ENCODE assay signal across 19 cellular contexts in the genomic region with DNA sequence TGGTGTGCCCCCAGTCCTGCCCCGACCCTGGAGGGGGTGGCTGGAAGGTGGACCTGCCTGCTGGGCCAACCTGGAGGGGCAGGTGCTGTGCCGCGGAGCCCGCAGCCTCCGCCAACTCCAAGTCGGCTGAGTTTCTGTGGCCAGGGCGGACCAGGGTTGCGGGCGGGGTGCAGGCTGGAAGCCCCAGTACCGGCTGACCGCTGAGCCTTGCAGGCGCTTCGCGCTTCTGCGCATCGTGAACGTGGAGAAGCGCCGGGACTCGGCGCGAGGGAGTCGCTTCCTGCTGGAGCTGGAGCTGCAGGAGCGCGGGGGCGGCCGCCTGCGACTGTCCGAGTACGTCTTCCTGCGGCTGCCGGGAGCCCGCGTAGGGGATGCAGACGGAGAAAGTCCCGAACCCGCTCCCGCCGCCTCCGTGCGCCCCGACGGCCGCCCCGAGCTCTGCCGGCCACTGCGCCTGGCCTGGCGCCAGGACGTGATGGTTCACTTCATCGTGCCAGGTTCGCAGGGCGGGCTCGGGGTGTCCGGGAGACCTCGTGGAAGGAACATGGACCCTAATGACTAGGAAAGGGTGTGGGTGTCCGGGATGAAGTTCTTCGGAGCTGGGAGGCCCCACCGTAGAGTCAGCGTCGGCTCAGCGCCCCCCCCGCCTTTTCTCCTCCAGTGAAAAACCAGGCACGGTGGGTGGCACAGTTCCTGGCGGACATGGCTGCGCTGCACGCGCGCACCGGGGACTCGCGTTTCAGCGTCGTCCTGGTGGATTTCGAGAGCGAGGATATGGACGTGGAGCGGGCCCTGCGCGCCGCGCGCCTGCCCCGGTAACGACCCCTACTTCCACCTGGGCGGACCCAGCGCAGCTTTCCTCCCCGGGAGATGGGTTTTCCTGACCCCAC. TPM values are rescaled to one million over a fixed set of nuclear protein-coding genes. Genes with fewer than 3 reads are reported as not detected.
DNase-seq lines count a peak whose midpoint lies in the region; ATAC-seq, FAIRE-seq and TF ChIP-seq lines count a peak whose summit lies in the region.
"Had no signal": no experiment of that assay in that cellular context is flagged by ENCODE, and none has a peak within 500 bp of the region (broad histone marks: within the 10 kb centered on the region; RNA-seq: fewer than 3 reads in every experiment).

No MANE protein-coding gene starts in this region.

- CTCF ChIA-PET in RWPE1 (lab: Yijun Ruan, JAX), result no interaction called here
- CTCF ChIA-PET in H1 (lab: Charles Lee; ENCODE audit: partially characterized antibody), result interaction anchor here (1.0 kb wide), 2 partner anchors 10 to 16 kb away, joined by 3 to 4 read pairs; no protein-coding TSS in a partner anchor

- DNase-seq in Right ventricle myocardium inferior (ENCODE audit: missing footprints) (peak; percentile 63), cardiac septum (ENCODE audit: low spot score) (no peak), RWPE1 (ENCODE audit: low spot score) (no peak), H1 (ENCODE audit: low read depth in 1 of 2, low spot score in 2 of 2) (no peak), neuronal stem cell (ENCODE audit: low spot score) (no peak), DMS79 (lab: John Stamatoyannopoulos, UW) (no peak)
- no peak for DNase-seq in stimulated activated naive CD8-positive, alpha-beta T cell treated with anti-CD3 and anti-CD28 coated beads, Interleukin-15, amount 100 ng/mL, for 72 hours
- DNase-seq: AML-193; Caco-2; CD4-positive, alpha-beta T cell; DMS153; DMS79 treated with DMSO at 0.1 percent for 48 hours; GF-D8; HCEC 1CT had no signal

- H3K9ac ChIP-seq in H1 (replicated peaks in 1 of 4; ENCODE audit: extremely low read depth in 1 of 4, low read depth in 3 of 4, low read length in 3 of 4) (no peak overlapping the region), neuronal stem cell (ENCODE audit: low read depth, low read length, poor library complexity) (no peak overlapping the region)

- H4K91ac ChIP-seq in H1 (replicated peaks; ENCODE audit: insufficient read length, low read length) (no peak overlapping the region), neuronal stem cell (ENCODE audit: low read depth, low read length, poor library complexity) (no peak overlapping the region)

- H3K9me3 ChIP-seq in H1 (ENCODE audit: insufficient read depth in 2 of 2, low read depth in 1 of 2, low read length in 1 of 2) (no peaks in the 10 kb centered on the region; a peak in 1 of 4 replicates), neuronal stem cell (replicated peaks in 1 of 2; ENCODE audit: control insufficient read depth in 2 of 2, insufficient read depth in 1 of 2, low read depth in 1 of 2, low read length in 2 of 2) (peaks cover 0 to 1% of the 10 kb centered on the region in 2 donors)
- H3K9me3 ChIP-seq: A549, Caco-2 had no signal

- H3K4me1 ChIP-seq in H1 (replicated peaks in 1 of 4; ENCODE audit: control insufficient read depth in 3 of 4, insufficient read depth in 4 of 4, low read length in 3 of 4) (no peaks in the 10 kb centered on the region), neuronal stem cell (ENCODE audit: control insufficient read depth in 2 of 2, insufficient read depth in 1 of 2, low read depth in 1 of 2, low read length in 2 of 2) (no peaks in the 10 kb centered on the region)
- H3K4me1 ChIP-seq: A549 had no signal

- WGBS in H1 (ENCODE audit: extremely low coverage in 1 of 2, insufficient coverage in 1 of 2, insufficient read length in 1 of 2, insufficient replicate concordance in 2 of 2, low coverage in 1 of 2, low lambda C conversion rate in 2 of 2, missing lambda C conversion rate in 1 of 2), 2 experiments, result 95% methylated on average over 57 of the region's 87 CpGs; no CpG with 5 or more reads in 1 of the 2 experiments
- no CpG with 5 or more reads among the region's 87 CpGs for WGBS in neuronal stem cell (ENCODE audit: extremely low coverage in 2 of 2, insufficient read length in 2 of 2, insufficient replicate concordance in 1 of 2), 2 donors

- H3K4me3 ChIP-seq in H1 (ENCODE audit: extremely low read depth in 1 of 4, insufficient read depth in 2 of 4, low read depth in 3 of 4, low read length in 4 of 4) (no peak overlapping the region), neuronal stem cell (ENCODE audit: low read length in 2 of 2) (peak overlapping the region in 1 of 2 donors; percentile 29)
- H3K4me3 ChIP-seq: A549 had no signal

- no peak overlapping the region for H2BK20ac ChIP-seq in H1 (ENCODE audit: low read length)

- no peak for TF ChIP-seq EP300 in H1 (IDR thresholded peaks at IDR 0.05; ENCODE audit: borderline replicate concordance in 1 of 2, low read depth in 2 of 2, low read length in 2 of 2)

- ATAC-seq in Right ventricle myocardium inferior, result no peak
- ATAC-seq in stimulated activated naive CD8-positive, alpha-beta T cell treated with anti-CD3 and anti-CD28 coated beads, Interleukin-15, amount 100 ng/mL, for 72 hours, result no peak
- ATAC-seq in GM21423 (IDR thresholded peaks at IDR 0.05; ENCODE audit: unreplicated experiment), result no peak

- H4K5ac ChIP-seq in H1 (ENCODE audit: insufficient read length, low read depth, low read length), result no peak overlapping the region

- H2AK5ac ChIP-seq in H1 (ENCODE audit: low read depth, low read length) (no peak overlapping the region), neuronal stem cell (ENCODE audit: low read depth, low read length) (peak overlapping the region; percentile 56)

- no peaks in the 10 kb centered on the region for H3K9me3 Mint-ChIP-seq in stimulated activated naive CD8-positive, alpha-beta T cell treated with anti-CD3 and anti-CD28 coated beads, Interleukin-15, amount 100 ng/mL, for 72 hours
- H3K9me3 Mint-ChIP-seq: CD4-positive, alpha-beta T cell had no signal

- H3K27me3 Mint-ChIP-seq in stimulated activated naive CD8-positive, alpha-beta T cell treated with anti-CD3 and anti-CD28 coated beads, Interleukin-15, amount 100 ng/mL, for 72 hours, result peaks cover 7% of the 10 kb centered on the region

- H3K23ac ChIP-seq in H1 (ENCODE audit: insufficient read length), result no peak overlapping the region
- H3K23ac ChIP-seq in neuronal stem cell (ENCODE audit: low read depth, low read length, poor library complexity), result peak overlapping the region; percentile 43

- TF ChIP-seq CTCF in RWPE1 (conservative IDR thresholded peaks at IDR 0.05; ENCODE audit: low read depth), result no peak
- TF ChIP-seq CTCF in H1 (IDR thresholded peaks at IDR 0.05; ENCODE audit: control extremely low read depth in 1 of 3, insufficient read depth in 1 of 3, low read depth in 1 of 3, low read length in 3 of 3), result no peak

- H3K18ac ChIP-seq in H1 (ENCODE audit: extremely low read depth, low read length) (no peak overlapping the region), neuronal stem cell (ENCODE audit: low read length) (peak overlapping the region; percentile 6)

- H2BK120ac ChIP-seq in H1 (replicated peaks; ENCODE audit: low read depth, low read length) (no peak overlapping the region), neuronal stem cell (ENCODE audit: low read depth, low read length) (no peak overlapping the region)

- intact Hi-C loops in Right ventricle myocardium inferior (cut with DNase I) (no loop called here), cardiac septum (cut with DNase I) (no loop called here)

- no peak for TF ChIP-seq POLR2A in H1 (IDR thresholded peaks at IDR 0.05; ENCODE audit: control extremely low read depth in 1 of 2, low read depth in 2 of 2, low read length in 2 of 2)

- no peak for TF ChIP-seq RAD21 in H1 (IDR thresholded peaks at IDR 0.05 in 1 of 2, conservative IDR thresholded peaks at IDR 0.05 in 1 of 2; ENCODE audit: low read depth in 2 of 2, low read length in 2 of 2)

- H2BK15ac ChIP-seq in H1 (ENCODE audit: low read length), result no peak overlapping the region
- H2BK15ac ChIP-seq in neuronal stem cell (ENCODE audit: low read length), result no peak overlapping the region

- POLR2A ChIA-PET in RWPE1 (lab: Yijun Ruan, JAX; ENCODE audit: low non-redundant PET) (no interaction called here), H1 (lab: Charles Lee; ENCODE audit: partially characterized antibody) (interaction anchor here (0.8 to 1.9 kb wide), 5 partner anchors 9 to 25 kb away, joined by 3 to 6 read pairs (median 3); a partner anchor contains a TSS)

- peaks cover 0 to 6% of the 10 kb centered on the region in 2 experiments for H4K20me1 ChIP-seq in H1 (replicated peaks in 1 of 2; ENCODE audit: control insufficient read depth in 1 of 2, insufficient read depth in 2 of 2, low read length in 2 of 2)

- H3K27ac Mint-ChIP-seq in stimulated activated naive CD8-positive, alpha-beta T cell treated with anti-CD3 and anti-CD28 coated beads, Interleukin-15, amount 100 ng/mL, for 72 hours, result no peak overlapping the region
- H3K27ac Mint-ChIP-seq: CD4-positive, alpha-beta T cell had no signal

- H2AFZ ChIP-seq in H1 (ENCODE audit: low read length) (no peak overlapping the region), neuronal stem cell (ENCODE audit: low read length) (no peak overlapping the region)

- no peak overlapping the region for H3K56ac ChIP-seq in H1 (replicated peaks; ENCODE audit: insufficient read length, low read depth, low read length)

- H2BK5ac ChIP-seq in H1 (ENCODE audit: low read depth, low read length) (no peak overlapping the region), neuronal stem cell (ENCODE audit: low read length) (peak overlapping the region; percentile 53)

- H3K79me1 ChIP-seq in H1 (ENCODE audit: low read depth, low read length) (no peaks in the 10 kb centered on the region), neuronal stem cell (ENCODE audit: low read depth, low read length) (peaks cover 14% of the 10 kb centered on the region)

- H3K27ac ChIP-seq in RWPE1, result peak overlapping the region; percentile 59
- H3K27ac ChIP-seq in H1 (ENCODE audit: low read depth, low read length), result no peak overlapping the region
- H3K27ac ChIP-seq in neuronal stem cell (replicated peaks; ENCODE audit: low read length), result no peak overlapping the region
- H3K27ac ChIP-seq: 22Rv1, A549, C4-2B had no signal

- FAIRE-seq in H1 (lab: Jason Lieb, UNC), result no peak
- FAIRE-seq: A549, D721Med had no signal

- H3K4me3 Mint-ChIP-seq in stimulated activated naive CD8-positive, alpha-beta T cell treated with anti-CD3 and anti-CD28 coated beads, Interleukin-15, amount 100 ng/mL, for 72 hours, result no peak overlapping the region
- H3K4me3 Mint-ChIP-seq: CD4-positive, alpha-beta T cell had no signal

- H3K4me2 ChIP-seq in H1 (ENCODE audit: insufficient read depth in 1 of 2, low read depth in 2 of 2, low read length in 2 of 2), result no peak overlapping the region
- no peak overlapping the region for H3K4me2 ChIP-seq in neuronal stem cell (ENCODE audit: insufficient read depth, low read length, poor library complexity, severe bottlenecking)
- H3K4me2 ChIP-seq: A549 had no signal

- peaks cover 12% of the 10 kb centered on the region for H3K4me1 Mint-ChIP-seq in stimulated activated naive CD8-positive, alpha-beta T cell treated with anti-CD3 and anti-CD28 coated beads, Interleukin-15, amount 100 ng/mL, for 72 hours

- H3K27me3 ChIP-seq in H1 (replicated peaks in 1 of 4; ENCODE audit: control insufficient read depth in 3 of 4, extremely low read depth in 1 of 4, insufficient read depth in 3 of 4, low read length in 3 of 4) (no peaks in the 10 kb centered on the region), neuronal stem cell (ENCODE audit: control insufficient read depth in 3 of 3, insufficient read depth in 3 of 3, low read depth in 1 of 3, low read length in 3 of 3) (no peaks in the 10 kb centered on the region)

- H3K36me3 ChIP-seq in H1 (ENCODE audit: control insufficient read depth in 2 of 4, insufficient read depth in 4 of 4, low read length in 3 of 4), result peaks cover 0 to 46% (median 6%) of the 10 kb centered on the region in 4 experiments; a peak in 5 of 8 replicates
- H3K36me3 ChIP-seq in neuronal stem cell (replicated peaks in 1 of 2; ENCODE audit: control insufficient read depth in 2 of 2, insufficient read depth in 2 of 2, low read length in 2 of 2), result peaks cover 28 to 69% of the 10 kb centered on the region in 2 donors

- H4K8ac ChIP-seq in H1 (ENCODE audit: extremely low read depth, insufficient read depth, low read length), result no peak overlapping the region
- no peak overlapping the region for H4K8ac ChIP-seq in neuronal stem cell (ENCODE audit: low read depth, low read length)

- H3K23me2 ChIP-seq in H1 (ENCODE audit: low read depth, low read length), result no peaks in the 10 kb centered on the region

- H3K14ac ChIP-seq in H1 (ENCODE audit: insufficient read length), result no peak overlapping the region
- H3K14ac ChIP-seq in neuronal stem cell (ENCODE audit: low read length), result no peak overlapping the region

- H3K79me2 ChIP-seq in H1 (ENCODE audit: control insufficient read depth in 1 of 2, insufficient read depth in 2 of 2, low read length in 2 of 2), result no peaks in the 10 kb centered on the region

- H3K4ac ChIP-seq in H1 (replicated peaks; ENCODE audit: insufficient read length, low read depth, low read length), result no peak overlapping the region
- no peak overlapping the region for H3K4ac ChIP-seq in neuronal stem cell (ENCODE audit: low read length)

- H2BK12ac ChIP-seq in H1 (ENCODE audit: low read depth, low read length) (no peak overlapping the region), neuronal stem cell (ENCODE audit: low read length) (no peak overlapping the region)

RNA-seq across cellular contexts. Expression of a gene that starts 10.2 kb away (rescaled TPM):
- total RNA-seq in Right ventricle myocardium inferior (0.54 TPM), cardiac septum (0.24 TPM)
- 76.3 and 89.0 TPM in 2 replicates for total RNA-seq in H1 (2021; fragmentation: NEBNext Ultra II Directional; extraction: Animal tissue kit (Norgen Biotek cat#: 25700))
- polyA plus RNA-seq in H1 (2011; rRNA removed), result 40.9 and 69.4 TPM in 2 replicates
- 62.2 TPM for polyA plus RNA-seq in H1 (2011; cell fraction: cytosol; rRNA removed)
- 329 TPM for polyA plus RNA-seq in H1 (2011; cell fraction: nucleus; rRNA removed)
- polyA plus RNA-seq in H1 (2012, experiment 1 of 2), result 55.4 to 118 TPM (median 90.1 TPM) in 4 replicates
- polyA plus RNA-seq in H1 (2012, experiment 2 of 2), result 69.9 TPM
- 55.2 TPM for polyA plus RNA-seq in H1 (2013, experiment 1 of 2)
- polyA plus RNA-seq in H1 (2013, experiment 2 of 2), result 48.0 TPM
- 6.4 and 7.0 TPM in 2 replicates for polyA minus RNA-seq in H1 (2011; rRNA and poly(A)+ RNA removed)
- 19.7 TPM for polyA minus RNA-seq in H1 (2011; cell fraction: cytosol; rRNA and poly(A)+ RNA removed)
- 37.0 TPM for polyA minus RNA-seq in H1 (2011; cell fraction: nucleus; rRNA and poly(A)+ RNA removed)
- polyA plus RNA-seq in neuronal stem cell (2013, experiment 1 of 2), result 87.0 TPM
- polyA plus RNA-seq in neuronal stem cell (2013, experiment 2 of 2), result 87.3 TPM

RNA-seq across cellular contexts. Expression of a gene that starts 14.6 kb away (rescaled TPM):
- total RNA-seq in Right ventricle myocardium inferior (0.32 TPM), cardiac septum (0.83 TPM)
- 28.5 and 28.7 TPM in 2 replicates for total RNA-seq in H1 (2021; fragmentation: NEBNext Ultra II Directional; extraction: Animal tissue kit (Norgen Biotek cat#: 25700))
- 16.7 and 28.0 TPM in 2 replicates for polyA plus RNA-seq in H1 (2011; rRNA removed)
- 25.0 TPM for polyA plus RNA-seq in H1 (2011; cell fraction: cytosol; rRNA removed)
- 35.4 TPM for polyA plus RNA-seq in H1 (2011; cell fraction: nucleus; rRNA removed)
- polyA plus RNA-seq in H1 (2012, experiment 1 of 2), result 10.9 to 22.0 TPM (median 18.8 TPM) in 4 replicates
- polyA plus RNA-seq in H1 (2012, experiment 2 of 2), result 14.5 TPM
- 11.0 TPM for polyA plus RNA-seq in H1 (2013, experiment 1 of 2)
- polyA plus RNA-seq in H1 (2013, experiment 2 of 2), result 12.3 TPM
- polyA minus RNA-seq in H1 (2011; rRNA and poly(A)+ RNA removed), result 11.3 and 13.9 TPM in 2 replicates
- 33.5 TPM for polyA minus RNA-seq in H1 (2011; cell fraction: cytosol; rRNA and poly(A)+ RNA removed)
- 11.1 TPM for polyA minus RNA-seq in H1 (2011; cell fraction: nucleus; rRNA and poly(A)+ RNA removed)
- polyA plus RNA-seq in neuronal stem cell (2013, experiment 1 of 2), result 0.40 TPM
- polyA plus RNA-seq in neuronal stem cell (2013, experiment 2 of 2), result 0.40 TPM

RNA-seq across cellular contexts. Expression of a gene that starts 35.3 kb away (rescaled TPM):
- total RNA-seq in Right ventricle myocardium inferior (50.0 TPM), cardiac septum (33.3 TPM)
- total RNA-seq in H1 (2021; fragmentation: NEBNext Ultra II Directional; extraction: Animal tissue kit (Norgen Biotek cat#: 25700)), result 66.3 and 68.9 TPM in 2 replicates
- 55.2 and 94.2 TPM in 2 replicates for polyA plus RNA-seq in H1 (2011; rRNA removed)
- 57.0 TPM for polyA plus RNA-seq in H1 (2011; cell fraction: cytosol; rRNA removed)
- polyA plus RNA-seq in H1 (2011; cell fraction: nucleus; rRNA removed), result 133 TPM
- polyA plus RNA-seq in H1 (2012, experiment 1 of 2), result 35.4 to 56.4 TPM (median 48.3 TPM) in 4 replicates
- 55.4 TPM for polyA plus RNA-seq in H1 (2012, experiment 2 of 2)
- 51.9 TPM for polyA plus RNA-seq in H1 (2013, experiment 1 of 2)
- 52.5 TPM for polyA plus RNA-seq in H1 (2013, experiment 2 of 2)
- polyA minus RNA-seq in H1 (2011; rRNA and poly(A)+ RNA removed), result 13.0 and 16.6 TPM in 2 replicates
- 26.2 TPM for polyA minus RNA-seq in H1 (2011; cell fraction: cytosol; rRNA and poly(A)+ RNA removed)
- polyA minus RNA-seq in H1 (2011; cell fraction: nucleus; rRNA and poly(A)+ RNA removed), result 24.8 TPM
- 15.1 TPM for polyA plus RNA-seq in neuronal stem cell (2013, experiment 1 of 2)
- polyA plus RNA-seq in neuronal stem cell (2013, experiment 2 of 2), result 13.4 TPM

RNA-seq across cellular contexts. Expression of a gene that starts 58.8 kb away (rescaled TPM):
- total RNA-seq in Right ventricle myocardium inferior (401 TPM), cardiac septum (260 TPM)
- total RNA-seq in H1 (2021; fragmentation: NEBNext Ultra II Directional; extraction: Animal tissue kit (Norgen Biotek cat#: 25700)), result 230 and 238 TPM in 2 replicates
- 666 and 779 TPM in 2 replicates for polyA plus RNA-seq in H1 (2011; rRNA removed)
- 365 TPM for polyA plus RNA-seq in H1 (2011; cell fraction: cytosol; rRNA removed)
- 320 TPM for polyA plus RNA-seq in H1 (2011; cell fraction: nucleus; rRNA removed)
- polyA plus RNA-seq in H1 (2012, experiment 1 of 2), result 512 to 625 TPM (median 570 TPM) in 4 replicates
- polyA plus RNA-seq in H1 (2012, experiment 2 of 2), result 529 TPM
- 497 TPM for polyA plus RNA-seq in H1 (2013, experiment 1 of 2)
- 568 TPM for polyA plus RNA-seq in H1 (2013, experiment 2 of 2)
- 133 and 217 TPM in 2 replicates for polyA minus RNA-seq in H1 (2011; rRNA and poly(A)+ RNA removed)
- polyA minus RNA-seq in H1 (2011; cell fraction: cytosol; rRNA and poly(A)+ RNA removed), result 219 TPM
- 99.5 TPM for polyA minus RNA-seq in H1 (2011; cell fraction: nucleus; rRNA and poly(A)+ RNA removed)
- polyA plus RNA-seq in neuronal stem cell (2013, experiment 1 of 2), result 629 TPM
- 604 TPM for polyA plus RNA-seq in neuronal stem cell (2013, experiment 2 of 2)

Comparison
In these comparisons a context has a peak if more than half of its experiments do, and no peak if none do; other contexts are left out.
1. RNA of a gene that starts 10.2 kb away (total RNA-seq): 76.3 to 89.0 TPM in H1; 0.54 TPM in Right ventricle myocardium inferior (single experiment) and 0.24 TPM in cardiac septum (single experiment); every median in the first group is over 10 times any median in the second.
2. RNA of a gene that starts 14.6 kb away (total RNA-seq): 28.5 to 28.7 TPM in H1; 0.83 TPM in cardiac septum (single experiment) and 0.32 TPM in Right ventricle myocardium inferior (single experiment); every median in the first group is over 10 times any median in the second.